Comparison of ENCODE assay signal across 25 cellular contexts in the genomic region with DNA sequence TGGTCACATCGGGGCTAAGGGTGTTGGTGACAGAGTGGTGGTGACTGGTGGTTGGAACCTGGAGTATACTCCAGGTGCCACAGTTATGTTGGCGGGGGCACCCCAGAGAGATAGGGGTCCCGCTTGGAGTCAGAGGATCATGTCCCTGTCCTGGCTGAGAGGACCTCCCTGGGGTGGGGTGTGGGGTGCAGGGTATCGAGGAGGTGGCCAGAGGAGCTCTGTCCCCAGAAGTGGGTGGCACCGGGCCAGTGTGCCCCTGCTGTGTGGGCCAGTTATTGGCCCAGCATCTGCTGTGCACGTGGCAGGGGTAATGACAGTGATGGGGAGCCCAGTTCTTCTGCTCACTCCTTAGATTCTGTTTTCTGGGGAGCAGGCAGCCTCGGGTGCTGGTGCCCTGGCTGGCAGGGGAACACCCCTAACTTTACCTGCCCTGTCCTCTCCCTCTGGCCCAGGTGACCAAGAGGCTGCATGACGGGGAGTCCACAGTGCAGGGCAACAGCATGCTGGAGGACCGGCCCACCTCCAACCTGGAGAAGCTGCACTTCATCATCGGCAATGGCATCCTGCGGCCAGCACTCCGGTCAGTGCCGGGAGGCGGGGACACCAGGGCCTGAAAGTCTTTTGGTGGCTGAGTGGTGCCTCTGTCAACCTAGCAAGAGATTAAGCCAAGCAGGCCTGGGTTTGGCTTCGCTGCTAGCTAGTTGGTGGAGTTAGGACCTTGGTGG. TPM values are rescaled to one million over a fixed set of nuclear protein-coding genes. Genes with fewer than 3 reads are reported as not detected.
DNase-seq lines count a peak whose midpoint lies in the region; ATAC-seq, FAIRE-seq and TF ChIP-seq lines count a peak whose summit lies in the region.
"Had no signal": no experiment of that assay in that cellular context is flagged by ENCODE, and none has a peak within 500 bp of the region (broad histone marks: within the 10 kb centered on the region; RNA-seq: fewer than 3 reads in every experiment).

No MANE protein-coding gene starts in this region.

- no peak overlapping the region for H3K4me3 ChIP-seq in kidney (ENCODE audit: low read length in 2 of 2)
- H3K4me3 ChIP-seq: BLaER1 treated with 17β-estradiol and CSF1 and Interleukin-3, amounts not matched to agents 10 nM and 100 nM; GM12878; GM23248 had no signal

- H3K9me3 Mint-ChIP-seq in activated naive CD4-positive, alpha-beta T cell treated with anti-CD3 and anti-CD28 coated beads, Interleukin-2, amount 50 U/mL, for 72 hours = no peaks in the 10 kb centered on the region
- H3K9me3 Mint-ChIP-seq: CD14-positive monocyte; CD4-positive, alpha-beta T cell; CD8-positive, alpha-beta memory T cell had no signal

- no peak overlapping the region for H3K27ac Mint-ChIP-seq in activated naive CD4-positive, alpha-beta T cell treated with anti-CD3 and anti-CD28 coated beads, Interleukin-2, amount 50 U/mL, for 72 hours
- H3K27ac Mint-ChIP-seq: CD14-positive monocyte; CD4-positive, alpha-beta T cell; CD8-positive, alpha-beta memory T cell had no signal

- H3K9me3 ChIP-seq in kidney (ENCODE audit: control insufficient read depth in 1 of 2, low read length in 2 of 2) = no peaks in the 10 kb centered on the region
- H3K9me3 ChIP-seq: BE2C; BLaER1 treated with 17β-estradiol and CSF1 and Interleukin-3, amounts not matched to agents 10 nM and 100 nM had no signal

- intact Hi-C loops in left ventricle myocardium superior (cut with micrococcal nuclease) (no loop called here), left cardiac atrium (cut with DNase I) (no loop called here), kidney (cut with DNase I) (no loop called here)

- no peak overlapping the region for H3K27ac ChIP-seq in kidney (ENCODE audit: low read depth in 2 of 2, low read length in 2 of 2)
- H3K27ac ChIP-seq: BLaER1 treated with 17β-estradiol and CSF1 and Interleukin-3, amounts not matched to agents 10 nM and 100 nM; GM23248 had no signal

- no peak for ATAC-seq in left ventricle myocardium superior
- ATAC-seq in left cardiac atrium = no peak
- ATAC-seq in activated naive CD4-positive, alpha-beta T cell treated with anti-CD3 and anti-CD28 coated beads, Interleukin-2, amount 50 U/mL, for 72 hours = no peak
- ATAC-seq: GM12878 had no signal

- no peaks in the 10 kb centered on the region for H3K36me3 ChIP-seq in kidney (ENCODE audit: control insufficient read depth in 1 of 2, insufficient read depth in 2 of 2, low read length in 2 of 2)
- H3K36me3 ChIP-seq: BE2C had no signal

- no peak overlapping the region for H3K9ac ChIP-seq in kidney (ENCODE audit: low read length in 2 of 2)
- H3K9ac ChIP-seq: BLaER1 treated with 17β-estradiol and CSF1 and Interleukin-3, amounts not matched to agents 10 nM and 100 nM; GM23248 had no signal

- DNase-seq in left ventricle myocardium superior = peak; percentile 14
- DNase-seq in left cardiac atrium = no peak
- DNase-seq in kidney = peak; percentile 41
- no peak for DNase-seq in urothelium cell line (ENCODE audit: low spot score)
- DNase-seq in activated naive CD4-positive, alpha-beta T cell treated with anti-CD3 and anti-CD28 coated beads, Interleukin-2, amount 50 U/mL, for 72 hours (ENCODE audit: low spot score in 2 of 2) = no peak
- DNase-seq in stimulated activated CD8-positive, alpha-beta memory T cell treated with anti-CD3 and anti-CD28 coated beads, Interleukin-4, amount 100 ng/mL, for 48 hours = no peak
- DNase-seq: ACHN; AML-193; BE2C; CD4-positive, alpha-beta T cell; CD8-positive, alpha-beta memory T cell; DMS 273 treated with DMSO at 0.1 percent for 48 hours; DMS79; EL; GDM1; GM23248; H7; HCEC 1CT had no signal

- no peaks in the 10 kb centered on the region for H3K36me3 Mint-ChIP-seq in activated naive CD4-positive, alpha-beta T cell treated with anti-CD3 and anti-CD28 coated beads, Interleukin-2, amount 50 U/mL, for 72 hours
- H3K36me3 Mint-ChIP-seq: CD8-positive, alpha-beta memory T cell had no signal

- no peak for TF ChIP-seq CTCF in kidney (IDR thresholded peaks at IDR 0.05; ENCODE audit: borderline replicate concordance, extremely low read depth, insufficient read depth)

- no peak for FAIRE-seq in kidney (lab: Jason Lieb, UNC)
- FAIRE-seq in urothelium cell line (lab: Jason Lieb, UNC) = peak; percentile 37
- FAIRE-seq: A204.1, D721Med, GM12878, GM19239, H1 had no signal

- peaks cover 0 to 8% of the 10 kb centered on the region in 2 donors for H3K4me1 ChIP-seq in kidney (ENCODE audit: control insufficient read depth in 1 of 2, insufficient read depth in 1 of 2, low read depth in 1 of 2, low read length in 2 of 2)
- H3K4me1 ChIP-seq: BE2C had no signal

RNA-seq across cellular contexts. Expression of gene MYO7A, which starts 56.3 kb away (rescaled TPM):
- total RNA-seq in left ventricle myocardium superior (4.6 TPM), left cardiac atrium (10 to 100 TPM in 1 of 2 donors, 1 to 10 TPM in 1; 7.5 to 11.1 TPM), kidney (10.7 TPM)
- 6.1 TPM for polyA plus RNA-seq in kidney (ENCODE audit: insufficient read depth, low read depth, low replicate concordance)
- under 1 TPM in 1 of 2 donors, not detected in 1; 0.32 TPM for total RNA-seq in activated naive CD4-positive, alpha-beta T cell treated with anti-CD3 and anti-CD28 coated beads, Interleukin-2, amount 50 U/mL, for 72 hours
- total RNA-seq: GM23248 had no signal
- polyA plus RNA-seq: GM23248 had no signal

Comparison
In these comparisons a context has a peak if more than half of its experiments do, and no peak if none do; other contexts are left out.
1. DNase-seq: peak in left ventricle myocardium superior (single experiment) and kidney (single experiment); none in left cardiac atrium (single experiment), urothelium cell line (single experiment), activated naive CD4-positive, alpha-beta T cell treated with anti-CD3 and anti-CD28 coated beads, Interleukin-2, amount 50 U/mL, for 72 hours (0 of 2) and stimulated activated CD8-positive, alpha-beta memory T cell treated with anti-CD3 and anti-CD28 coated beads, Interleukin-4, amount 100 ng/mL, for 48 hours (single experiment).